In genomic region chr1:198543670-198544260, GRCh38 we compare ENCODE assay signal across 12 cellular contexts. TPM values are rescaled to one million over a fixed set of nuclear protein-coding genes. Genes with fewer than 3 reads are reported as not detected.
DNase-seq lines count a peak whose midpoint lies in the region; ATAC-seq and TF ChIP-seq lines count a peak whose summit lies in the region.
"Had no signal": no experiment of that assay in that cellular context is flagged by ENCODE, and none has a peak within 500 bp of the region (broad histone marks: within the 10 kb centered on the region; RNA-seq: fewer than 3 reads in every experiment).

No MANE protein-coding gene starts in this region.

- peaks cover 9 to 12% of the 10 kb centered on the region in 2 donors for H3K9me3 Mint-ChIP-seq in activated naive CD4-positive, alpha-beta T cell treated with anti-CD3 and anti-CD28 coated beads, Interleukin-2, amount 50 U/mL, for 72 hours
- peaks cover 12% of the 10 kb centered on the region for H3K9me3 Mint-ChIP-seq in activated naive CD4-positive, alpha-beta T cell treated with anti-CD3 and anti-CD28 coated beads, Interleukin-2, amount 10 ng/mL, durations not matched to agents 7 days and 5 days

- H3K9me3 ChIP-seq in upper lobe of right lung (no peaks in the 10 kb centered on the region), psoas muscle (no peaks in the 10 kb centered on the region)

- no peak overlapping the region for H3K4me3 Mint-ChIP-seq in activated naive CD4-positive, alpha-beta T cell treated with anti-CD3 and anti-CD28 coated beads, Interleukin-2, amount 10 ng/mL, durations not matched to agents 7 days and 5 days

- no peak for DNase-seq in activated naive CD4-positive, alpha-beta T cell treated with anti-CD3 and anti-CD28 coated beads, Interleukin-2, amount 50 U/mL, for 72 hours (ENCODE audit: low spot score in 2 of 2)
- no peak for DNase-seq in activated naive CD4-positive, alpha-beta T cell treated with anti-CD3 and anti-CD28 coated beads, Interleukin-2, amount 10 ng/mL, durations not matched to agents 7 days and 5 days
- peak; percentile 29 for DNase-seq in SKM-1 (lab: John Stamatoyannopoulos, UW; ENCODE audit: unreplicated experiment)
- DNase-seq in upper lobe of right lung, result no peak
- no peak for DNase-seq in psoas muscle
- DNase-seq in KG1 (lab: John Stamatoyannopoulos, UW), result no peak
- no peak for DNase-seq in T1000 (lab: John Stamatoyannopoulos, UW)
- DNase-seq: activated CD4-positive, alpha-beta T cell treated with anti-CD3 and anti-CD28 coated beads, Interleukin-2, amount 50 U/mL, for 1 hour; GOT3; stimulated activated CD4-positive, alpha-beta T cell treated with anti-CD3 and anti-CD28 coated beads, Interleukin-4, amount 100 ng/mL, for 24 hours had no signal

- no peak overlapping the region for H3K4me3 ChIP-seq in upper lobe of right lung
- no peak overlapping the region for H3K4me3 ChIP-seq in psoas muscle

- H3K4me1 Mint-ChIP-seq in activated naive CD4-positive, alpha-beta T cell treated with anti-CD3 and anti-CD28 coated beads, Interleukin-2, amount 10 ng/mL, durations not matched to agents 7 days and 5 days, result peaks cover 39% of the 10 kb centered on the region

- H3K27ac ChIP-seq in upper lobe of right lung (no peak overlapping the region), psoas muscle (no peak overlapping the region)

- no peaks in the 10 kb centered on the region for H3K27me3 Mint-ChIP-seq in activated naive CD4-positive, alpha-beta T cell treated with anti-CD3 and anti-CD28 coated beads, Interleukin-2, amount 10 ng/mL, durations not matched to agents 7 days and 5 days

- H3K27ac Mint-ChIP-seq in activated naive CD4-positive, alpha-beta T cell treated with anti-CD3 and anti-CD28 coated beads, Interleukin-2, amount 50 U/mL, for 72 hours, result peak overlapping the region; percentile 36 to 50
- H3K27ac Mint-ChIP-seq in activated naive CD4-positive, alpha-beta T cell treated with anti-CD3 and anti-CD28 coated beads, Interleukin-2, amount 10 ng/mL, durations not matched to agents 7 days and 5 days, result no peak overlapping the region

- H3K27me3 ChIP-seq in upper lobe of right lung (no peaks in the 10 kb centered on the region), psoas muscle (ENCODE audit: insufficient read depth in 3 of 3, low read length in 2 of 3) (no peaks in the 10 kb centered on the region)

- 56 to 59% (median 56%) methylated on average over 2 of the region's 2 CpGs for WGBS in psoas muscle, 3 donors

- no peaks in the 10 kb centered on the region for H3K36me3 ChIP-seq in upper lobe of right lung
- H3K36me3 ChIP-seq in psoas muscle (ENCODE audit: insufficient read depth in 1 of 2, low read depth in 1 of 2), result no peaks in the 10 kb centered on the region

- H3K4me1 ChIP-seq in upper lobe of right lung (no peaks in the 10 kb centered on the region), psoas muscle (no peaks in the 10 kb centered on the region)

- H3K36me3 Mint-ChIP-seq in activated naive CD4-positive, alpha-beta T cell treated with anti-CD3 and anti-CD28 coated beads, Interleukin-2, amount 50 U/mL, for 72 hours, result peaks cover 11 to 13% of the 10 kb centered on the region in 2 donors
- H3K36me3 Mint-ChIP-seq in activated naive CD4-positive, alpha-beta T cell treated with anti-CD3 and anti-CD28 coated beads, Interleukin-2, amount 10 ng/mL, durations not matched to agents 7 days and 5 days, result peaks cover 8% of the 10 kb centered on the region

- intact Hi-C loops in upper lobe of right lung (cut with DNase I) (no loop called here), psoas muscle (cut with DNase I) (no loop called here)

- TF ChIP-seq CTCF in upper lobe of right lung (IDR thresholded peaks at IDR 0.05) (no peak), psoas muscle (IDR thresholded peaks at IDR 0.05) (no peak)

- CTCF ChIA-PET in activated naive CD4-positive, alpha-beta T cell treated with anti-CD3 and anti-CD28 coated beads, Interleukin-2, amount 10 ng/mL, durations not matched to agents 7 days and 5 days (lab: Charles Lee), result interaction anchor here (0.8 kb wide), 1 partner anchor 10 kb away, joined by 3 read pairs; no protein-coding TSS in a partner anchor

- no peak for ATAC-seq in activated naive CD4-positive, alpha-beta T cell treated with anti-CD3 and anti-CD28 coated beads, Interleukin-2, amount 50 U/mL, for 72 hours
- ATAC-seq in HG03060 (IDR thresholded peaks at IDR 0.05; ENCODE audit: low read depth, unreplicated experiment) (peak; percentile 90), upper lobe of right lung (peak; percentile 68), psoas muscle (no peak)

RNA-seq across cellular contexts. Expression of gene ATP6V1G3, which starts 3.3 kb away (rescaled TPM):
- total RNA-seq in activated naive CD4-positive, alpha-beta T cell treated with anti-CD3 and anti-CD28 coated beads, Interleukin-2, amount 50 U/mL, for 72 hours, result under 1 TPM in 1 of 2 donors, not detected in 1; 0.56 TPM
- total RNA-seq in upper lobe of right lung (not detected), psoas muscle (not detected)
- not detected for polyA plus RNA-seq in psoas muscle
- total RNA-seq: liver had no signal
- polyA plus RNA-seq: liver had no signal

Comparison
In these comparisons a context has a peak if more than half of its experiments do, and no peak if none do; other contexts are left out.
1. ATAC-seq: peak in HG03060 (single experiment) and upper lobe of right lung (single experiment); none in activated naive CD4-positive, alpha-beta T cell treated with anti-CD3 and anti-CD28 coated beads, Interleukin-2, amount 50 U/mL, for 72 hours (0 of 2) and psoas muscle (0 of 4).